In genomic region chr7:101172854-101173751, GRCh38 we compare ENCODE assay signal across 1 cellular context.
TF ChIP-seq lines count a peak whose summit lies in the region.

No MANE protein-coding gene starts in this region.

TF ChIP-seq in IMR-90, 13 proteins besides CTCF, POLR2A, EP300 and RAD21:
- no peak for TF ChIP-seq RFX5 (IDR thresholded peaks at IDR 0.05; ENCODE audit: low read depth, low read length)
- TF ChIP-seq MAZ (IDR thresholded peaks at IDR 0.05; ENCODE audit: borderline replicate concordance, low read depth, low read length) = peak; percentile 41; the same call in 1 of the 2 replicates
- no peak for TF ChIP-seq NFE2L2 (IDR thresholded peaks at IDR 0.05; ENCODE audit: low read depth, low read length)
